Comparison of ENCODE assay signal across 9 cellular contexts in genomic region chr2:33272001-33272400, GRCh38.
DNase-seq lines count a peak whose midpoint lies in the region; ATAC-seq and TF ChIP-seq lines count a peak whose summit lies in the region.
"Had no signal": no experiment of that assay in that cellular context is flagged by ENCODE, and none has a peak within 500 bp of the region (broad histone marks: within the 10 kb centered on the region; RNA-seq: fewer than 3 reads in every experiment).

No MANE protein-coding gene starts in this region.

- peaks cover 18% of the 10 kb centered on the region for H3K4me1 ChIP-seq in MM.1S (ENCODE audit: low read length)

- no peaks in the 10 kb centered on the region for H3K9me3 ChIP-seq in MM.1S (replicated peaks; ENCODE audit: insufficient read depth, low read length)

- H3K4me3 ChIP-seq in MM.1S (ENCODE audit: low read length) = no peak overlapping the region

- peak; percentile 91 for DNase-seq in MM.1S
- no peak for DNase-seq in natural killer cell
- DNase-seq in A172 (ENCODE audit: low spot score) = no peak
- no peak for DNase-seq in NCI-H2196 (lab: John Stamatoyannopoulos, UW; ENCODE audit: unreplicated experiment)
- no peak for DNase-seq in medulla oblongata (ENCODE audit: extremely low spot score)
- no peak for DNase-seq in pons (ENCODE audit: low spot score)

- intact Hi-C loops in natural killer cell (cut with micrococcal nuclease) = no loop called here

- no peak overlapping the region for H2AFZ ChIP-seq in MM.1S (ENCODE audit: low read length)

- no peaks in the 10 kb centered on the region for H3K36me3 Mint-ChIP-seq in natural killer cell
- H3K36me3 Mint-ChIP-seq: IgD-negative memory B cell had no signal

- peaks cover 5% of the 10 kb centered on the region in 2 donors for H3K4me1 Mint-ChIP-seq in natural killer cell

- no peak overlapping the region for H3K4me3 Mint-ChIP-seq in natural killer cell

- H3K27ac Mint-ChIP-seq in natural killer cell = no peak overlapping the region

- no peak for TF ChIP-seq CTCF in MM.1S (IDR thresholded peaks at IDR 0.05; ENCODE audit: low read length)
- TF ChIP-seq CTCF in natural killer cell (IDR thresholded peaks at IDR 0.05) = no peak

- no peaks in the 10 kb centered on the region for H3K79me2 ChIP-seq in MM.1S (ENCODE audit: low read length)

- H3K27me3 Mint-ChIP-seq in natural killer cell (ENCODE audit: low read depth in 2 of 2) = peaks cover 4 to 7% of the 10 kb centered on the region in 2 donors

- no peaks in the 10 kb centered on the region for H3K9me2 ChIP-seq in MM.1S (replicated peaks; ENCODE audit: insufficient read depth, low read length)

- ATAC-seq in GM18907 (IDR thresholded peaks at IDR 0.05; ENCODE audit: unreplicated experiment) (peak; percentile 96), HG02588 (IDR thresholded peaks at IDR 0.05; ENCODE audit: unreplicated experiment) (peak; percentile 96), natural killer cell (peak; percentile 31 to 37 (median 35))

- peak overlapping the region; percentile 54; the same call in 1 of the 2 replicates for H3K27ac ChIP-seq in MM.1S (ENCODE audit: low read length)

- H4K20me1 ChIP-seq in MM.1S (ENCODE audit: insufficient read depth, low read length) = no peaks in the 10 kb centered on the region

- no peak overlapping the region for H3K9ac ChIP-seq in MM.1S (ENCODE audit: low read length)

- H3K9me3 Mint-ChIP-seq in natural killer cell = no peaks in the 10 kb centered on the region

- no peaks in the 10 kb centered on the region for H3K36me3 ChIP-seq in MM.1S (replicated peaks; ENCODE audit: insufficient read depth, low read length)

- peak overlapping the region; percentile 48 for H3K4me2 ChIP-seq in MM.1S (ENCODE audit: low read depth, low read length)

- no peaks in the 10 kb centered on the region for H3K27me3 ChIP-seq in MM.1S (replicated peaks; ENCODE audit: insufficient read depth, low read length)

- H3F3A ChIP-seq in MM.1S (ENCODE audit: insufficient read depth, low read length) = peaks cover 9% of the 10 kb centered on the region

Comparison
In these comparisons a context has a peak if more than half of its experiments do, and no peak if none do; other contexts are left out.
1. ATAC-seq: peak in every context shown above with its lines; median percentile 96 in GM18907; 96 in HG02588; 35 in natural killer cell.